1 cellular context compared by ENCODE assay signal in genomic region chr12:47221256-47222023, GRCh38.
A peak's percentile ranks its signal among the peaks of the same experiment; 100 is the strongest.
TF ChIP-seq lines count a peak whose summit lies in the region.

No MANE protein-coding gene starts in this region.

TF ChIP-seq in HepG2, 621 proteins besides CTCF, POLR2A, EP300 and RAD21 (continued from another document and continues in another):
- TF ChIP-seq AHDC1 (CRISPR knock-in tag; IDR thresholded peaks at IDR 0.05; ENCODE audit: borderline replicate concordance): peak; percentile 89
- no peak for TF ChIP-seq ZNF749 (CRISPR knock-in tag; IDR thresholded peaks at IDR 0.05; ENCODE audit: borderline replicate concordance)
- no peak for TF ChIP-seq ARNT2 (CRISPR knock-in tag; IDR thresholded peaks at IDR 0.05; ENCODE audit: low read depth)
- no peak; the same call in 1 of the 2 replicates for TF ChIP-seq ZNF12 (CRISPR knock-in tag; IDR thresholded peaks at IDR 0.05)
- no peak for TF ChIP-seq ZNF883 (CRISPR knock-in tag; IDR thresholded peaks at IDR 0.05; ENCODE audit: not compliant biosample characterization)
- TF ChIP-seq CSRNP1 (CRISPR knock-in tag; IDR thresholded peaks at IDR 0.05): no peak
- TF ChIP-seq KLF9 (CRISPR knock-in tag; IDR thresholded peaks at IDR 0.05; ENCODE audit: low read depth): no peak
- no peak for TF ChIP-seq SNAPC2 (CRISPR knock-in tag; IDR thresholded peaks at IDR 0.05)
- no peak for TF ChIP-seq BRF2 (CRISPR knock-in tag; IDR thresholded peaks at IDR 0.05)
- TF ChIP-seq ZNF713 (CRISPR knock-in tag; IDR thresholded peaks at IDR 0.05): no peak
- TF ChIP-seq ZIK1 (CRISPR knock-in tag; IDR thresholded peaks at IDR 0.05; ENCODE audit: borderline replicate concordance, low read depth): no peak
- peak; percentile 74; the same call in 1 of the 2 replicates for TF ChIP-seq ZNF331 (CRISPR knock-in tag; IDR thresholded peaks at IDR 0.05)
- TF ChIP-seq ZNF124 (CRISPR knock-in tag; IDR thresholded peaks at IDR 0.05): 0 out of 2 replicates have a peak, but pooled peaks have one; percentile 39
- TF ChIP-seq JDP2 (CRISPR knock-in tag; IDR thresholded peaks at IDR 0.05; ENCODE audit: borderline replicate concordance): no peak
- no peak for TF ChIP-seq ZNF326 (CRISPR knock-in tag; IDR thresholded peaks at IDR 0.05; ENCODE audit: borderline replicate concordance)
- TF ChIP-seq ZNF253 (CRISPR knock-in tag; IDR thresholded peaks at IDR 0.05; ENCODE audit: borderline replicate concordance): no peak
- TF ChIP-seq HNRNPUL1 (IDR thresholded peaks at IDR 0.05; ENCODE audit: low read depth, low read length): no peak
- TF ChIP-seq CBFB (CRISPR knock-in tag; IDR thresholded peaks at IDR 0.05): 0 out of 2 replicates have a peak, but pooled peaks have one; percentile 34
- no peak for TF ChIP-seq GTF2F1 (IDR thresholded peaks at IDR 0.05; ENCODE audit: low read length)
- no peak for TF ChIP-seq ZHX2 (IDR thresholded peaks at IDR 0.05; ENCODE audit: low read depth)
- TF ChIP-seq ZHX2 (CRISPR knock-in tag; IDR thresholded peaks at IDR 0.05; ENCODE audit: borderline replicate concordance): no peak
- TF ChIP-seq ZNF780A (CRISPR knock-in tag; IDR thresholded peaks at IDR 0.05): no peak
- no peak for TF ChIP-seq ZBTB40 (IDR thresholded peaks at IDR 0.05)
- no peak for TF ChIP-seq ZBTB40 (CRISPR knock-in tag; IDR thresholded peaks at IDR 0.05)
- no peak for TF ChIP-seq IKZF1 (IDR thresholded peaks at IDR 0.05)
- no peak for TF ChIP-seq ZBTB43 (CRISPR knock-in tag; conservative IDR thresholded peaks at IDR 0.05)
- TF ChIP-seq ZNF530 (CRISPR knock-in tag; IDR thresholded peaks at IDR 0.05; ENCODE audit: low read depth): no peak
- no peak for TF ChIP-seq ZNF333 (CRISPR knock-in tag; IDR thresholded peaks at IDR 0.05; ENCODE audit: borderline replicate concordance)
- TF ChIP-seq RNF2 (conservative IDR thresholded peaks at IDR 0.05; ENCODE audit: low read depth): no peak
- TF ChIP-seq KDM6A (CRISPR knock-in tag; IDR thresholded peaks at IDR 0.05; ENCODE audit: low read depth): no peak
